8 cellular contexts compared by ENCODE assay signal in genomic region chr4:80070880-80071620, GRCh38. TPM values are rescaled to one million over a fixed set of nuclear protein-coding genes. Genes with fewer than 3 reads are reported as not detected.
DNase-seq lines count a peak whose midpoint lies in the region; ATAC-seq, FAIRE-seq and TF ChIP-seq lines count a peak whose summit lies in the region.

No MANE protein-coding gene starts in this region.

- H3K4me2 ChIP-seq in BLaER1 (peak overlapping the region; percentile 94), Loucy (ENCODE audit: low read depth, low read length, poor library complexity, severe bottlenecking) (peak overlapping the region; percentile 89)

- no peaks in the 10 kb centered on the region for H3K27me3 ChIP-seq in BLaER1
- H3K27me3 ChIP-seq in Loucy (ENCODE audit: insufficient read depth, low read length, poor library complexity, severe bottlenecking): peaks cover 5% of the 10 kb centered on the region
- H3K27me3 ChIP-seq in duodenal mucosa (ENCODE audit: control insufficient read depth in 1 of 2, insufficient read depth in 2 of 2, low read length in 2 of 2): no peaks in the 10 kb centered on the region
- H3K27me3 ChIP-seq in pancreas: no peaks in the 10 kb centered on the region

- H3K4me3 Mint-ChIP-seq in nephron: peak overlapping the region; percentile 96 to 100 (median 98)

- TF ChIP-seq CTCF in Loucy (conservative IDR thresholded peaks at IDR 0.05; ENCODE audit: low read length) (no peak), nephron (IDR thresholded peaks at IDR 0.05; ENCODE audit: unreplicated experiment in 3 of 3) (no peak), pancreas (IDR thresholded peaks at IDR 0.05) (no peak)

- peak overlapping the region; percentile 93 to 99 (median 97) for H3K27ac Mint-ChIP-seq in nephron

- no peaks in the 10 kb centered on the region for H4K20me1 ChIP-seq in BLaER1
- peaks cover 25% of the 10 kb centered on the region for H4K20me1 ChIP-seq in Loucy (ENCODE audit: insufficient read depth, low read length, poor library complexity, severe bottlenecking)

- H3K4me1 ChIP-seq in BLaER1: peaks cover 28% of the 10 kb centered on the region
- peaks cover 70% of the 10 kb centered on the region for H3K4me1 ChIP-seq in Loucy (ENCODE audit: insufficient read depth, low read length, poor library complexity, severe bottlenecking)
- H3K4me1 ChIP-seq in duodenal mucosa (ENCODE audit: control insufficient read depth in 1 of 2, insufficient read depth in 2 of 2, low read length in 2 of 2): peaks cover 33 to 37% of the 10 kb centered on the region in 2 donors
- peaks cover 0 to 22% (median 0%) of the 10 kb centered on the region in 3 donors for H3K4me1 ChIP-seq in pancreas

- H3K36me3 Mint-ChIP-seq in nephron (ENCODE audit: low read depth): peaks cover 38% of the 10 kb centered on the region

- H3K9me3 ChIP-seq in BLaER1 (no peaks in the 10 kb centered on the region), Loucy (ENCODE audit: insufficient read depth, low read depth, low read length) (no peaks in the 10 kb centered on the region), duodenal mucosa (ENCODE audit: control insufficient read depth in 1 of 2, low read length in 2 of 2) (no peaks in the 10 kb centered on the region), pancreas (no peaks in the 10 kb centered on the region)

- no peak for ATAC-seq in pancreas

- H3K4me3 ChIP-seq in BLaER1 (0 out of 2 replicates have a peak overlapping the region, but pooled peaks have one; percentile 88), Loucy (ENCODE audit: low read length, poor library complexity, severe bottlenecking) (peak overlapping the region; percentile 78), duodenal mucosa (ENCODE audit: low read depth in 1 of 2, low read length in 2 of 2) (peak overlapping the region; percentile 82 to 93), pancreas (peak overlapping the region in 2 of 4 donors; percentile 72 to 87)

- H3K9me2 ChIP-seq in Loucy (replicated peaks; ENCODE audit: low read depth, low read length): no peaks in the 10 kb centered on the region

- intact Hi-C loops in pancreas (cut with DNase I): no loop called here

- no peaks in the 10 kb centered on the region for H3K9me3 Mint-ChIP-seq in nephron

- no peaks in the 10 kb centered on the region for H3K27me3 Mint-ChIP-seq in nephron (ENCODE audit: low read depth)

- DNase-seq in medulla oblongata (ENCODE audit: extremely low spot score) (no peak), pancreas (no peak), NCI-H446 (lab: John Stamatoyannopoulos, UW) (no peak), NCI-H1436 (lab: John Stamatoyannopoulos, UW) (no peak)

- no peaks in the 10 kb centered on the region for H3K36me3 ChIP-seq in BLaER1
- peaks cover 21% of the 10 kb centered on the region; the same call in 1 of the 2 replicates for H3K36me3 ChIP-seq in Loucy (ENCODE audit: insufficient read depth, low read length)
- H3K36me3 ChIP-seq in duodenal mucosa (ENCODE audit: control insufficient read depth in 1 of 2, insufficient read depth in 2 of 2, low read length in 2 of 2): peaks cover 7 to 10% of the 10 kb centered on the region in 2 donors
- H3K36me3 ChIP-seq in pancreas: no peaks in the 10 kb centered on the region

- H3K27ac ChIP-seq in BLaER1 (no peak overlapping the region), duodenal mucosa (ENCODE audit: low read depth, low read length) (no peak overlapping the region), pancreas (peak overlapping the region in 2 of 4 donors; percentile 6 to 86)

- 50 to 54% methylated on average over 7 of the region's 7 CpGs for WGBS in pancreas, 2 donors

- H3K9ac ChIP-seq in BLaER1 (no peak overlapping the region), Loucy (ENCODE audit: low read depth, low read length, poor library complexity, severe bottlenecking) (peak overlapping the region; percentile 93), duodenal mucosa (ENCODE audit: low read depth in 1 of 2, low read length in 2 of 2) (peak overlapping the region; percentile 62 to 89)

- FAIRE-seq in pancreas (lab: Jason Lieb, UNC): no peak

- H3K79me2 ChIP-seq in Loucy (ENCODE audit: insufficient read depth, low read length): peaks cover 91% of the 10 kb centered on the region

- H2AFZ ChIP-seq in Loucy (ENCODE audit: low read length): no peak overlapping the region

- H3K4me1 Mint-ChIP-seq in nephron: peaks cover 41% of the 10 kb centered on the region

- H3F3A ChIP-seq in Loucy (ENCODE audit: low read depth): no peaks in the 10 kb centered on the region

RNA-seq across cellular contexts. Expression of gene ANTXR2, which starts 2.0 kb away (rescaled TPM):
- 10 to 100 TPM in 2 of 6 donors, 1 to 10 TPM in 4; 3.8 to 22.4 (median 7.4) TPM for total RNA-seq in pancreas
- 1 to 10 TPM; 1.4 to 1.8 TPM for polyA plus RNA-seq in pancreas
